1 cellular context compared by ENCODE assay signal in the genomic region with DNA sequence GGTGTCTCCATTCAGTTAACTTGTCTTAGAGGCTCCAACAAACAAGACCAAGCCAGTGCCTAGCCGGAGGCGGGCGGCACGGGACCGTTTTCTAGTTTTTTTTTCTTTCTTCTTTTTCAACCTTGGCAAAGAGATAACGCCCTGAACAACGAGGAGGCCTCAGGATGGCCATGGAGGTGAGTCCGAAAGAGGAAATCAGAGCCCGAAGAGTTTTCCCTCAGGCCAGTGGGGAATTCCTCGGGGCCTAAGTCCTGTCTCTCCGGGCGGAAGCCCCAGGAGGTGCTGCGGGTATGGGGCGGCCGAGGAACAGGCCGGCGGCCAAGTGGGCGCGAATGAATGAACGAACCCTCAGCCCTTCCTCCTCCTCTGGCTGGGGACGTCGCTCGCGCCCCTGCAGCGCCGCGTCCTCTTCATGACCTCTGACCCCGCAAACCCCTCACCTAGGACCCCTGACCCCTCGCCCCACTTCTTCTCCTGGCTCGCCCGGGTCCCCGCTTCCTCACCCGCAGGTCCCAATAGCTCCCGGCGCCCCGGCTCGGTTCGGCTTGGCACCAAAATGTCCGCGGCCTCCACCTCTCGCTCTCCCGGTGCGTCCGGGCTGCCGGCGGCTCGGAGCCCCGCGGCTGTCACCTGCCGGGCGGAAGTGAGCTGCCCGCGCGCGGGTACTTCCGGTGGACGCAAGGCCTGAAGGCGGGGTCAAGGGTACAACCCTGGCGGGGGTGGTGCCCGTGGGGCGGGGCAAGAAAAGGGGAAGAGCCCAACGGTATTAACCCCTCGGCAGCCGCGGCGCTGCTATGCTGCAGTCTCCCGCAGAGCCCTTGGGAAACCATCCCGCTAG.
TF ChIP-seq lines count a peak whose summit lies in the region.

A gene (minus strand): TSS at position 650 of the 838 bp plus-strand sequence. CDS start 21,327 bp downstream, outside the sequence.

TF ChIP-seq in K562, 482 proteins besides CTCF, POLR2A, EP300 and RAD21 (continued from another document and continues in another):
- TF ChIP-seq, protein P1, sequence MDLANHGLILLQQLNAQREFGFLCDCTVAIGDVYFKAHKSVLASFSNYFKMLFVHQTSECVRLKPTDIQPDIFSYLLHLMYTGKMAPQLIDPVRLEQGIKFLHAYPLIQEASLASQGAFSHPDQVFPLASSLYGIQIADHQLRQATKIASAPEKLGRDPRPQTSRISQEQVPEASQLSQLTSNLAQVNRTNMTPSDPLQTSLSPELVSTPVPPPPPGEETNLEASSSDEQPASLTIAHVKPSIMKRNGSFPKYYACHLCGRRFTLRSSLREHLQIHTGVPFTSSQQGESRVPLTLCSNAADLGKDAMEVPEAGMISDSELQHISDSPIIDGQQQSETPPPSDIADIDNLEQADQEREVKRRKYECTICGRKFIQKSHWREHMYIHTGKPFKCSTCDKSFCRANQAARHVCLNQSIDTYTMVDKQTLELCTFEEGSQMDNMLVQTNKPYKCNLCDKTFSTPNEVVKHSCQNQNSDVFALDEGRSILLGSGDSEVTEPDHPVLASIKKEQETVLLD (IDR thresholded peaks at IDR 0.05): no peak
- TF ChIP-seq ESRRB (CRISPR knock-in tag; IDR thresholded peaks at IDR 0.05; ENCODE audit: borderline replicate concordance): no peak
- TF ChIP-seq MAFG (tag; conservative IDR thresholded peaks at IDR 0.05): no peak
- TF ChIP-seq, protein P2, sequence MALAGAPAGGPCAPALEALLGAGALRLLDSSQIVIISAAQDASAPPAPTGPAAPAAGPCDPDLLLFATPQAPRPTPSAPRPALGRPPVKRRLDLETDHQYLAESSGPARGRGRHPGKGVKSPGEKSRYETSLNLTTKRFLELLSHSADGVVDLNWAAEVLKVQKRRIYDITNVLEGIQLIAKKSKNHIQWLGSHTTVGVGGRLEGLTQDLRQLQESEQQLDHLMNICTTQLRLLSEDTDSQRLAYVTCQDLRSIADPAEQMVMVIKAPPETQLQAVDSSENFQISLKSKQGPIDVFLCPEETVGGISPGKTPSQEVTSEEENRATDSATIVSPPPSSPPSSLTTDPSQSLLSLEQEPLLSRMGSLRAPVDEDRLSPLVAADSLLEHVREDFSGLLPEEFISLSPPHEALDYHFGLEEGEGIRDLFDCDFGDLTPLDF (CRISPR knock-in tag; IDR thresholded peaks at IDR 0.05): no peak
- TF ChIP-seq, protein P3, sequence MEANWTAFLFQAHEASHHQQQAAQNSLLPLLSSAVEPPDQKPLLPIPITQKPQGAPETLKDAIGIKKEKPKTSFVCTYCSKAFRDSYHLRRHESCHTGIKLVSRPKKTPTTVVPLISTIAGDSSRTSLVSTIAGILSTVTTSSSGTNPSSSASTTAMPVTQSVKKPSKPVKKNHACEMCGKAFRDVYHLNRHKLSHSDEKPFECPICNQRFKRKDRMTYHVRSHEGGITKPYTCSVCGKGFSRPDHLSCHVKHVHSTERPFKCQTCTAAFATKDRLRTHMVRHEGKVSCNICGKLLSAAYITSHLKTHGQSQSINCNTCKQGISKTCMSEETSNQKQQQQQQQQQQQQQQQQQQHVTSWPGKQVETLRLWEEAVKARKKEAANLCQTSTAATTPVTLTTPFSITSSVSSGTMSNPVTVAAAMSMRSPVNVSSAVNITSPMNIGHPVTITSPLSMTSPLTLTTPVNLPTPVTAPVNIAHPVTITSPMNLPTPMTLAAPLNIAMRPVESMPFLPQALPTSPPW (CRISPR knock-in tag; IDR thresholded peaks at IDR 0.05): peak; percentile 74
- TF ChIP-seq CREB1 (IDR thresholded peaks at IDR 0.05): peak; percentile 40; the same call in 1 of the 2 replicates
- peak; percentile 58; the same call in 1 of the 2 replicates for TF ChIP-seq CREB1 (CRISPR knock-in tag; IDR thresholded peaks at IDR 0.05)
- TF ChIP-seq, protein P4, sequence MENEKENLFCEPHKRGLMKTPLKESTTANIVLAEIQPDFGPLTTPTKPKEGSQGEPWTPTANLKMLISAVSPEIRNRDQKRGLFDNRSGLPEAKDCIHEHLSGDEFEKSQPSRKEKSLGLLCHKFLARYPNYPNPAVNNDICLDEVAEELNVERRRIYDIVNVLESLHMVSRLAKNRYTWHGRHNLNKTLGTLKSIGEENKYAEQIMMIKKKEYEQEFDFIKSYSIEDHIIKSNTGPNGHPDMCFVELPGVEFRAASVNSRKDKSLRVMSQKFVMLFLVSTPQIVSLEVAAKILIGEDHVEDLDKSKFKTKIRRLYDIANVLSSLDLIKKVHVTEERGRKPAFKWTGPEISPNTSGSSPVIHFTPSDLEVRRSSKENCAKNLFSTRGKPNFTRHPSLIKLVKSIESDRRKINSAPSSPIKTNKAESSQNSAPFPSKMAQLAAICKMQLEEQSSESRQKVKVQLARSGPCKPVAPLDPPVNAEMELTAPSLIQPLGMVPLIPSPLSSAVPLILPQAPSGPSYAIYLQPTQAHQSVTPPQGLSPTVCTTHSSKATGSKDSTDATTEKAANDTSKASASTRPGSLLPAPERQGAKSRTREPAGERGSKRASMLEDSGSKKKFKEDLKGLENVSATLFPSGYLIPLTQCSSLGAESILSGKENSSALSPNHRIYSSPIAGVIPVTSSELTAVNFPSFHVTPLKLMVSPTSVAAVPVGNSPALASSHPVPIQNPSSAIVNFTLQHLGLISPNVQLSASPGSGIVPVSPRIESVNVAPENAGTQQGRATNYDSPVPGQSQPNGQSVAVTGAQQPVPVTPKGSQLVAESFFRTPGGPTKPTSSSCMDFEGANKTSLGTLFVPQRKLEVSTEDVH (IDR thresholded peaks at IDR 0.05; ENCODE audit: low read depth, partially characterized antibody): peak; percentile 62
- no peak for TF ChIP-seq PHF21A (IDR thresholded peaks at IDR 0.05; ENCODE audit: borderline replicate concordance, low read depth)
- TF ChIP-seq ZKSCAN8 (CRISPR knock-in tag; IDR thresholded peaks at IDR 0.05): no peak
- TF ChIP-seq BDP1 (IDR thresholded peaks at IDR 0.05; ENCODE audit: insufficient read depth, insufficient read length): no peak
- 0 out of 2 replicates have a peak, but pooled peaks have one; percentile 26 for TF ChIP-seq FOSL1 (tag; conservative IDR thresholded peaks at IDR 0.05)
- TF ChIP-seq RCOR1 (IDR thresholded peaks at IDR 0.05; ENCODE audit: borderline replicate concordance in 1 of 2, low read depth in 2 of 2, low read length in 2 of 2): no peak
- TF ChIP-seq POLR2B (IDR thresholded peaks at IDR 0.05; ENCODE audit: low read depth, partially characterized antibody): peak; percentile 62
- TF ChIP-seq, protein P5, sequence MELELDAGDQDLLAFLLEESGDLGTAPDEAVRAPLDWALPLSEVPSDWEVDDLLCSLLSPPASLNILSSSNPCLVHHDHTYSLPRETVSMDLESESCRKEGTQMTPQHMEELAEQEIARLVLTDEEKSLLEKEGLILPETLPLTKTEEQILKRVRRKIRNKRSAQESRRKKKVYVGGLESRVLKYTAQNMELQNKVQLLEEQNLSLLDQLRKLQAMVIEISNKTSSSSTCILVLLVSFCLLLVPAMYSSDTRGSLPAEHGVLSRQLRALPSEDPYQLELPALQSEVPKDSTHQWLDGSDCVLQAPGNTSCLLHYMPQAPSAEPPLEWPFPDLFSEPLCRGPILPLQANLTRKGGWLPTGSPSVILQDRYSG (tag; conservative IDR thresholded peaks at IDR 0.05; ENCODE audit: low read depth): no peak
- TF ChIP-seq, protein P6, sequence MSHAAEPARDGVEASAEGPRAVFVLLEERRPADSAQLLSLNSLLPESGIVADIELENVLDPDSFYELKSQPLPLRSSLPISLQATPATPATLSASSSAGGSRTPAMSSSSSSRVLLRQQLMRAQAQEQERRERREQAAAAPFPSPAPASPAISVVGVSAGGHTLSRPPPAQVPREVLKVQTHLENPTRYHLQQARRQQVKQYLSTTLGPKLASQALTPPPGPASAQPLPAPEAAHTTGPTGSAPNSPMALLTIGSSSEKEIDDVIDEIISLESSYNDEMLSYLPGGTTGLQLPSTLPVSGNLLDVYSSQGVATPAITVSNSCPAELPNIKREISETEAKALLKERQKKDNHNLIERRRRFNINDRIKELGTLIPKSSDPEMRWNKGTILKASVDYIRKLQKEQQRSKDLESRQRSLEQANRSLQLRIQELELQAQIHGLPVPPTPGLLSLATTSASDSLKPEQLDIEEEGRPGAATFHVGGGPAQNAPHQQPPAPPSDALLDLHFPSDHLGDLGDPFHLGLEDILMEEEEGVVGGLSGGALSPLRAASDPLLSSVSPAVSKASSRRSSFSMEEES (CRISPR knock-in tag; IDR thresholded peaks at IDR 0.05): no peak
- TF ChIP-seq SMARCB1 (IDR thresholded peaks at IDR 0.05; ENCODE audit: insufficient read length, low read depth): no peak
- no peak for TF ChIP-seq ZNF717 (CRISPR knock-in tag; IDR thresholded peaks at IDR 0.05)
- no peak for TF ChIP-seq ZNF175 (CRISPR knock-in tag; IDR thresholded peaks at IDR 0.05; ENCODE audit: low read depth)
- no peak for TF ChIP-seq CBFA2T2 (conservative IDR thresholded peaks at IDR 0.05)
- TF ChIP-seq, protein P7, sequence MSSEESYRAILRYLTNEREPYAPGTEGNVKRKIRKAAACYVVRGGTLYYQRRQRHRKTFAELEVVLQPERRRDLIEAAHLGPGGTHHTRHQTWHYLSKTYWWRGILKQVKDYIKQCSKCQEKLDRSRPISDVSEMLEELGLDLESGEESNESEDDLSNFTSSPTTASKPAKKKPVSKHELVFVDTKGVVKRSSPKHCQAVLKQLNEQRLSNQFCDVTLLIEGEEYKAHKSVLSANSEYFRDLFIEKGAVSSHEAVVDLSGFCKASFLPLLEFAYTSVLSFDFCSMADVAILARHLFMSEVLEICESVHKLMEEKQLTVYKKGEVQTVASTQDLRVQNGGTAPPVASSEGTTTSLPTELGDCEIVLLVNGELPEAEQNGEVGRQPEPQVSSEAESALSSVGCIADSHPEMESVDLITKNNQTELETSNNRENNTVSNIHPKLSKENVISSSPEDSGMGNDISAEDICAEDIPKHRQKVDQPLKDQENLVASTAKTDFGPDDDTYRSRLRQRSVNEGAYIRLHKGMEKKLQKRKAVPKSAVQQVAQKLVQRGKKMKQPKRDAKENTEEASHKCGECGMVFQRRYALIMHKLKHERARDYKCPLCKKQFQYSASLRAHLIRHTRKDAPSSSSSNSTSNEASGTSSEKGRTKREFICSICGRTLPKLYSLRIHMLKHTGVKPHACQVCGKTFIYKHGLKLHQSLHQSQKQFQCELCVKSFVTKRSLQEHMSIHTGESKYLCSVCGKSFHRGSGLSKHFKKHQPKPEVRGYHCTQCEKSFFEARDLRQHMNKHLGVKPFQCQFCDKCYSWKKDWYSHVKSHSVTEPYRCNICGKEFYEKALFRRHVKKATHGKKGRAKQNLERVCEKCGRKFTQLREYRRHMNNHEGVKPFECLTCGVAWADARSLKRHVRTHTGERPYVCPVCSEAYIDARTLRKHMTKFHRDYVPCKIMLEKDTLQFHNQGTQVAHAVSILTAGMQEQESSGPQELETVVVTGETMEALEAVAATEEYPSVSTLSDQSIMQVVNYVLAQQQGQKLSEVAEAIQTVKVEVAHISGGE (CRISPR knock-in tag; IDR thresholded peaks at IDR 0.05): peak in 1 of 3 experiments; percentile 65; a peak in 2 of 6 replicates
- no peak for TF ChIP-seq SMAD2 (IDR thresholded peaks at IDR 0.05; ENCODE audit: low read depth, low read length)
- TF ChIP-seq, protein P8, sequence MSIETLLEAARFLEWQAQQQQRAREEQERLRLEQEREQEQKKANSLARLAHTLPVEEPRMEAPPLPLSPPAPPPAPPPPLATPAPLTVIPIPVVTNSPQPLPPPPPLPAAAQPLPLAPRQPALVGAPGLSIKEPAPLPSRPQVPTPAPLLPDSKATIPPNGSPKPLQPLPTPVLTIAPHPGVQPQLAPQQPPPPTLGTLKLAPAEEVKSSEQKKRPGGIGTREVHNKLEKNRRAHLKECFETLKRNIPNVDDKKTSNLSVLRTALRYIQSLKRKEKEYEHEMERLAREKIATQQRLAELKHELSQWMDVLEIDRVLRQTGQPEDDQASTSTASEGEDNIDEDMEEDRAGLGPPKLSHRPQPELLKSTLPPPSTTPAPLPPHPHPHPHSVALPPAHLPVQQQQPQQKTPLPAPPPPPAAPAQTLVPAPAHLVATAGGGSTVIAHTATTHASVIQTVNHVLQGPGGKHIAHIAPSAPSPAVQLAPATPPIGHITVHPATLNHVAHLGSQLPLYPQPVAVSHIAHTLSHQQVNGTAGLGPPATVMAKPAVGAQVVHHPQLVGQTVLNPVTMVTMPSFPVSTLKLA (conservative IDR thresholded peaks at IDR 0.05): peak; percentile 53 to 73; a peak in 3 of 4 replicates
- TF ChIP-seq, protein P9, sequence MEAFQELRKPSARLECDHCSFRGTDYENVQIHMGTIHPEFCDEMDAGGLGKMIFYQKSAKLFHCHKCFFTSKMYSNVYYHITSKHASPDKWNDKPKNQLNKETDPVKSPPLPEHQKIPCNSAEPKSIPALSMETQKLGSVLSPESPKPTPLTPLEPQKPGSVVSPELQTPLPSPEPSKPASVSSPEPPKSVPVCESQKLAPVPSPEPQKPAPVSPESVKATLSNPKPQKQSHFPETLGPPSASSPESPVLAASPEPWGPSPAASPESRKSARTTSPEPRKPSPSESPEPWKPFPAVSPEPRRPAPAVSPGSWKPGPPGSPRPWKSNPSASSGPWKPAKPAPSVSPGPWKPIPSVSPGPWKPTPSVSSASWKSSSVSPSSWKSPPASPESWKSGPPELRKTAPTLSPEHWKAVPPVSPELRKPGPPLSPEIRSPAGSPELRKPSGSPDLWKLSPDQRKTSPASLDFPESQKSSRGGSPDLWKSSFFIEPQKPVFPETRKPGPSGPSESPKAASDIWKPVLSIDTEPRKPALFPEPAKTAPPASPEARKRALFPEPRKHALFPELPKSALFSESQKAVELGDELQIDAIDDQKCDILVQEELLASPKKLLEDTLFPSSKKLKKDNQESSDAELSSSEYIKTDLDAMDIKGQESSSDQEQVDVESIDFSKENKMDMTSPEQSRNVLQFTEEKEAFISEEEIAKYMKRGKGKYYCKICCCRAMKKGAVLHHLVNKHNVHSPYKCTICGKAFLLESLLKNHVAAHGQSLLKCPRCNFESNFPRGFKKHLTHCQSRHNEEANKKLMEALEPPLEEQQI (IDR thresholded peaks at IDR 0.05): no peak
- TF ChIP-seq TEAD2 (tag; IDR thresholded peaks at IDR 0.05): no peak
- peak in 1 of 2 experiments; percentile 36; a peak in 1 of 4 replicates for TF ChIP-seq KDM4B (IDR thresholded peaks at IDR 0.05; ENCODE audit: borderline replicate concordance in 2 of 2, low read depth in 1 of 2)
- TF ChIP-seq DDX20 (tag; IDR thresholded peaks at IDR 0.05; ENCODE audit: low read depth): no peak
- no peak for TF ChIP-seq ZBTB17 (CRISPR knock-in tag; IDR thresholded peaks at IDR 0.05)
- no peak for TF ChIP-seq FOXA1 (IDR thresholded peaks at IDR 0.05; ENCODE audit: borderline replicate concordance)
- TF ChIP-seq SP2 (IDR thresholded peaks at IDR 0.05; ENCODE audit: extremely low read depth, low read depth, low read length, poor library complexity, severe bottlenecking): no peak
- TF ChIP-seq CREM (IDR thresholded peaks at IDR 0.05; ENCODE audit: low read depth): 0 out of 2 replicates have a peak, but pooled peaks have one; percentile 21
- TF ChIP-seq MCM7 (IDR thresholded peaks at IDR 0.05): no peak
- TF ChIP-seq SMARCC2 (IDR thresholded peaks at IDR 0.05; ENCODE audit: low read depth): no peak
- TF ChIP-seq, protein P10, sequence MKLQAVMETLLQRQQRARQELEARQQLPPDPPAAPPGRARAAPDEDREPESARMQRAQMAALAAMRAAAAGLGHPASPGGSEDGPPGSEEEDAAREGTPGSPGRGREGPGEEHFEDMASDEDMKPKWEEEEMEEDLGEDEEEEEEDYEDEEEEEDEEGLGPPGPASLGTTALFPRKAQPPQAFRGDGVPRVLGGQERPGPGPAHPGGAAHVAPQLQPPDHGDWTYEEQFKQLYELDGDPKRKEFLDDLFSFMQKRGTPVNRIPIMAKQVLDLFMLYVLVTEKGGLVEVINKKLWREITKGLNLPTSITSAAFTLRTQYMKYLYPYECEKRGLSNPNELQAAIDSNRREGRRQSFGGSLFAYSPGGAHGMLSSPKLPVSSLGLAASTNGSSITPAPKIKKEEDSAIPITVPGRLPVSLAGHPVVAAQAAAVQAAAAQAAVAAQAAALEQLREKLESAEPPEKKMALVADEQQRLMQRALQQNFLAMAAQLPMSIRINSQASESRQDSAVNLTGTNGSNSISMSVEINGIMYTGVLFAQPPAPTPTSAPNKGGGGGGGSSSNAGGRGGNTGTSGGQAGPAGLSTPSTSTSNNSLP (IDR thresholded peaks at IDR 0.05; ENCODE audit: borderline replicate concordance, low read depth, low read length): no peak
